Comparison of ENCODE assay signal across 8 cellular contexts in the genomic region with DNA sequence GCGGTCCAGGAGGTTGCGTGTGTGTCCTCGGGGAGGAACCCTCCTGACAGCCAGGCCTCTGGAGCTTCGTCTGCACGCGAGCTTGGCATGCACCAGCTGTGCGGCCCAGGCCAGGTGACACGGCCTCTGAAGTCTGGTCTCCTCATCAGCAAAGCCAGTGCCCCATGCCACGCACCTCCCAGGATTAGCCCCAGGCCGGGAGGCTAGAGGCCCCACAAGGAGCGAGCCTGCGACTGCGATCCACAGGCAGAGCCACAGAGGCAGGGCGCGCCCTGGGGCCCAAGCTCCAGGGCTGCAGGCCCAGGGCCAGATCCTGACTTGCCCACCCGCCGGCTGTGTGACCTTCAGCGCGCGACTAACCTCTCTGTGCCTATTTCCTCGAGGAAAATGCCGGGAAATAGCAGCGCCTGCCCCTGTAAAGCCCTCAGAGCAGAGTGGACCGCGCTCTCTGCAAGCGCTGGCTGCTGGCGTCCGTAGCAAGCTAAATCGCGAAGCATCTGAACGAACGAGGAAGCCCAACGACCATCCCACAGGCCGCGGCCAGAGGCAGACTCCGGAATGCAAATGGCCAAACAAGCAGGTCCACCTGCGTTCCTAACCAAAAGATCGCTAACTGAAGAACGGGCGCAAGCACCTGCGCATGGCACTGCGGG. TPM values are rescaled to one million over a fixed set of nuclear protein-coding genes. Genes with fewer than 3 reads are reported as not detected.
DNase-seq lines count a peak whose midpoint lies in the region; ATAC-seq and FAIRE-seq lines count a peak whose summit lies in the region.

No MANE protein-coding gene starts in this region.

- H3K27ac ChIP-seq in layer of hippocampus (ENCODE audit: low read depth, low read length): peak overlapping the region; percentile 92
- peak overlapping the region; percentile 92 for H3K27ac ChIP-seq in temporal lobe (ENCODE audit: low read depth, low read length)

- H3K4me3 ChIP-seq in adipocyte (ENCODE audit: low read length): peak overlapping the region; percentile 86

- no peaks in the 10 kb centered on the region for H3K27me3 ChIP-seq in adipocyte (replicated peaks; ENCODE audit: control insufficient read depth, insufficient read depth, low read length)
- no peaks in the 10 kb centered on the region for H3K27me3 ChIP-seq in layer of hippocampus (ENCODE audit: control insufficient read depth, insufficient read depth, low read length)

- peaks cover 36% of the 10 kb centered on the region for H3K36me3 ChIP-seq in adipocyte (ENCODE audit: control insufficient read depth, insufficient read depth, low read length, severe bottlenecking)

- no peak for FAIRE-seq in RCC 7860 (lab: Jason Lieb, UNC)

- H3K4me1 ChIP-seq in adipocyte (ENCODE audit: control insufficient read depth, insufficient read depth, low read length): peaks cover 24% of the 10 kb centered on the region

- H3K9me3 ChIP-seq in adipocyte (ENCODE audit: control insufficient read depth, low read length): no peaks in the 10 kb centered on the region

- intact Hi-C loops in Right ventricle myocardium inferior (cut with DNase I): no loop called here
- intact Hi-C loops in cardiac septum (cut with DNase I): loop anchor here (1.0 kb wide), 1 partner anchor 27 kb away; no protein-coding TSS in a partner anchor

- DNase-seq in Right ventricle myocardium inferior (ENCODE audit: missing footprints) (peak; percentile 61), cardiac septum (ENCODE audit: low spot score) (no peak), adipocyte (ENCODE audit: low read depth) (no peak), NAMALWA (ENCODE audit: low spot score) (no peak), RCC 7860 (ENCODE audit: low spot score) (no peak)
- DNase-seq in activated CD4-positive, CD25-positive, alpha-beta regulatory T cell (lab: John Stamatoyannopoulos, UW): no peak

- H3K9ac ChIP-seq in adipocyte (ENCODE audit: low read length): peak overlapping the region; percentile 88

- ATAC-seq in Right ventricle myocardium inferior: peak; percentile 8

RNA-seq across cellular contexts. Expression of a gene that starts 0.5 kb away (rescaled TPM):
- 48.8 TPM for total RNA-seq in Right ventricle myocardium inferior
- 34.9 TPM for total RNA-seq in cardiac septum
- total RNA-seq in temporal lobe: 35.2 TPM

RNA-seq across cellular contexts. Expression of a gene that starts 53.0 kb away (rescaled TPM):
- 19.0 TPM for total RNA-seq in Right ventricle myocardium inferior
- total RNA-seq in cardiac septum: 17.7 TPM
- 57.0 TPM for total RNA-seq in temporal lobe
